In genomic region chr18:14174706-14175085, GRCh38 we compare ENCODE assay signal across 12 cellular contexts.
"Had no signal": no experiment of that assay in that cellular context is flagged by ENCODE, and none has a peak within 500 bp of the region (broad histone marks: within the 10 kb centered on the region; RNA-seq: fewer than 3 reads in every experiment).

No MANE protein-coding gene starts in this region.

- H3K27me3 ChIP-seq: brain microvascular endothelial cell, right lobe of liver, testis had no signal

- H3K36me3 ChIP-seq: brain microvascular endothelial cell, left lung, right lobe of liver had no signal

- DNase-seq: activated CD4-positive, alpha-beta T cell treated with anti-CD3 and anti-CD28 coated beads for 4 hours; activated CD8-positive, alpha-beta T cell treated with anti-CD3 and anti-CD28 coated beads for 36 hours; activated gamma-delta T cell; activated T-cell treated with anti-CD3 and anti-CD28 coated beads, Interleukin-2, amount 50 U/mL, for 4 hours; brain microvascular endothelial cell; dermis blood vessel endothelial cell; occipital lobe; stimulated activated naive CD8-positive, alpha-beta T cell treated with anti-CD3 and anti-CD28 coated beads, Interleukin-15, amount 100 ng/mL, for 72 hours; testis had no signal

- H3K4me1 ChIP-seq: left lung, psoas muscle, right lobe of liver, testis had no signal

- H3K9me3 ChIP-seq: left lung, psoas muscle, right lobe of liver, testis had no signal

- ATAC-seq: activated CD8-positive, alpha-beta T cell treated with anti-CD3 and anti-CD28 coated beads for 36 hours; activated T-cell treated with anti-CD3 and anti-CD28 coated beads, Interleukin-2, amount 50 U/mL, for 4 hours; left lung; psoas muscle; stimulated activated naive CD8-positive, alpha-beta T cell treated with anti-CD3 and anti-CD28 coated beads, Interleukin-15, amount 100 ng/mL, for 72 hours had no signal

- H3K4me3 ChIP-seq: left lung, psoas muscle, right lobe of liver, testis had no signal

- H3K27ac ChIP-seq: brain microvascular endothelial cell, left lung, psoas muscle, right lobe of liver, testis had no signal
